ENCODE assay signal across 5 cellular contexts in the genomic region with DNA sequence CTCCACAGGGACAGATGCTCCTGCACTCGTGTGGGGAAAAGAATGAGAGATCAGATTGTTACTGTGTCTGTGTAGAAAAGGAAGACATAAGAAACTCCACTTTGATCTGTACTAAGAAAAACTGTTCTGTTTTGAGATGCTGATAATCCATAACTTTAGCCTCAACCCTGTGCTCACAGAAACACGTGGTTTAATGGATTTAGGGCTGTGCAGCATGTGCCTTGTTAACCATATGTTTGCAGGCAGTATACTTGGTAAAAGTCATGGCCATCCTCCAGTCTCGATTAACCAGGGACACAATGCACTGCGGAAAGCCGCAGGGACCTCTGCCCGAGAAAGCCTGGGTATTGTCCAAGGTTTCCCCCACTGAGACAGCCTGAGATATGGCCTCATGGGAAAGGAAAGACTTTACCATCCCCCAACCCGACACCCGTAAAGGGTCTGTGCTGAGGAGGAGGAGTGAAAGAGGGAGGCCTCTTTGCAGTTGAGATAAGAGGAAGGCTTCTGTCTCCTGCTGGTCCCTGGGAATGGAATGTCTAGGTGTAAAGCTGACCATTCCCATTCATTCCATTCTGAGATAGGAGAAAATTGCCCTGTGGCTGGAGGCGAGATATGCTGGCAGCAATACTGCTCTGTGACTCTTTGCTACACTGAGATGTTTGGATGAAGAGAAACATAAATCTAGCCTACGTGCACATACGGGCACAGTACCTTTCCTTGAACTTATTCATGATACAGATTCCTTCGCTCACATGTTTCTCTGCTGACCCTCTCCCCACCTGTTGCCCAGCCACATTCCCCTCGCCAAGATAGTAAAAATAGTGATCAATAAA. TPM values are rescaled to one million over a fixed set of nuclear protein-coding genes. Genes with fewer than 3 reads are reported as not detected.
"Had no signal": no experiment of that assay in that cellular context is flagged by ENCODE, and none has a peak within 500 bp of the region (broad histone marks: within the 10 kb centered on the region; RNA-seq: fewer than 3 reads in every experiment).

No MANE protein-coding gene starts in this region.

RNA-seq across cellular contexts. Expression of a gene that starts 20.1 kb away (rescaled TPM):
- total RNA-seq: HT-29, HT1080, IMR-90, K562 had no signal
- polyA plus RNA-seq: IgD-negative memory B cell, IMR-90, K562 had no signal

RNA-seq across cellular contexts. Expression of a gene that starts 40.8 kb away (rescaled TPM):
- total RNA-seq: HT-29, IMR-90 had no signal
- polyA plus RNA-seq: IgD-negative memory B cell had no signal

RNA-seq across cellular contexts. Expression of a gene that starts 50.8 kb away (rescaled TPM):
- total RNA-seq: HT-29, HT1080, IMR-90 had no signal
- polyA plus RNA-seq: IgD-negative memory B cell, IMR-90 had no signal
